Comparison of ENCODE assay signal across 11 cellular contexts in genomic region chr7:151104411-151105235, GRCh38. TPM values are rescaled to one million over a fixed set of nuclear protein-coding genes. Genes with fewer than 3 reads are reported as not detected.
A peak's percentile ranks its signal among the peaks of the same experiment; 100 is the strongest.
DNase-seq lines count a peak whose midpoint lies in the region; ATAC-seq and TF ChIP-seq lines count a peak whose summit lies in the region.
"Had no signal": no experiment of that assay in that cellular context is flagged by ENCODE, and none has a peak within 500 bp of the region (broad histone marks: within the 10 kb centered on the region; RNA-seq: fewer than 3 reads in every experiment).

No MANE protein-coding gene starts in this region.

- H3K4me1 ChIP-seq in SK-N-SH (ENCODE audit: control insufficient read depth in 1 of 2, insufficient read depth in 2 of 2, low read depth in 1 of 2, low read length in 1 of 2) = peaks cover 0 to 12% of the 10 kb centered on the region in 2 experiments; a peak in 1 of 4 replicates

- peaks cover 98% of the 10 kb centered on the region for H4K20me1 ChIP-seq in SK-N-SH (ENCODE audit: insufficient read depth)

- no peaks in the 10 kb centered on the region for H3K27me3 ChIP-seq in SK-N-SH (ENCODE audit: insufficient read depth)

- peak overlapping the region; percentile 29; the same call in 1 of the 2 replicates for H3K4me2 ChIP-seq in SK-N-SH

- peaks cover 0 to 4% of the 10 kb centered on the region in 2 experiments for H3K36me3 ChIP-seq in SK-N-SH (replicated peaks in 1 of 2; ENCODE audit: control insufficient read depth in 1 of 2, insufficient read depth in 2 of 2, low read length in 1 of 2)

- POLR2A ChIA-PET in SK-N-SH (lab: Yijun Ruan, JAX) = no interaction called here

- no peak for TF ChIP-seq EP300 in SK-N-SH (IDR thresholded peaks at IDR 0.05; ENCODE audit: borderline replicate concordance in 1 of 2, low read depth in 1 of 2, low read length in 1 of 2)

- TF ChIP-seq CTCF in SK-N-SH (IDR thresholded peaks at IDR 0.05) (no peak), fibroblast of villous mesenchyme (IDR thresholded peaks at IDR 0.05; ENCODE audit: insufficient read depth, low read depth, low read length) (no peak)

- H3K79me2 ChIP-seq in SK-N-SH (ENCODE audit: insufficient read depth) = peaks cover 94% of the 10 kb centered on the region

- peak overlapping the region in 1 of 2 experiments; percentile 45; a peak in 2 of 4 replicates for H3K27ac ChIP-seq in SK-N-SH (ENCODE audit: low read depth in 2 of 2, low read length in 1 of 2)

- peak; percentile 68 for DNase-seq in AG08396 (ENCODE audit: low spot score)
- DNase-seq in SK-N-SH = no peak
- DNase-seq in fibroblast of villous mesenchyme (ENCODE audit: low read depth) = peak; percentile 63
- no peak for DNase-seq in NCI-H345 (lab: John Stamatoyannopoulos, UW)
- DNase-seq: activated CD4-positive, alpha-beta memory T cell treated with anti-CD3 and anti-CD28 coated beads, Interleukin-2, amount 10 ng/mL, durations not matched to agents 7 days and 5 days; C1 segment of cervical spinal cord; NCI-H1436; stimulated activated naive CD8-positive, alpha-beta T cell treated with anti-CD3 and anti-CD28 coated beads, Interleukin-15, amount 100 ng/mL, for 72 hours; T-helper 1 cell had no signal

- no peaks in the 10 kb centered on the region for H3K9me3 ChIP-seq in SK-N-SH

- no peak overlapping the region for H2AFZ ChIP-seq in SK-N-SH (ENCODE audit: low read depth)

- CTCF ChIA-PET in SK-N-SH (lab: Yijun Ruan, JAX) = interaction anchor here (1.1 to 18.7 kb wide), 4 partner anchors 19 to 64 kb away, joined by 3 to 474 read pairs (median 122); partner anchors contain the start of genes AGAP3, FASTK and TMUB1

- ATAC-seq in GM18909 (IDR thresholded peaks at IDR 0.05; ENCODE audit: poor library complexity, unreplicated experiment) = no peak
- ATAC-seq in HG03108 (IDR thresholded peaks at IDR 0.05; ENCODE audit: unreplicated experiment) = no peak
- ATAC-seq: stimulated activated naive CD8-positive, alpha-beta T cell treated with anti-CD3 and anti-CD28 coated beads, Interleukin-15, amount 100 ng/mL, for 72 hours had no signal

- H3K4me3 ChIP-seq in SK-N-SH (ENCODE audit: low read depth in 2 of 2, low read length in 1 of 2) = no peak overlapping the region
- H3K4me3 ChIP-seq in fibroblast of villous mesenchyme (ENCODE audit: low read depth, low read length) = no peak overlapping the region

- peaks cover 34% of the 10 kb centered on the region for H3F3A ChIP-seq in SK-N-SH (replicated peaks; ENCODE audit: insufficient read depth)

- H3K9ac ChIP-seq in SK-N-SH = no peak overlapping the region

- no peaks in the 10 kb centered on the region for H3K9me2 ChIP-seq in SK-N-SH

- WGBS in SK-N-SH (ENCODE audit: low lambda C conversion rate) = 91% methylated on average over 23 of the region's 23 CpGs

- TF ChIP-seq RAD21 in SK-N-SH (IDR thresholded peaks at IDR 0.05; ENCODE audit: low read length) = no peak

TF ChIP-seq in SK-N-SH, 30 proteins besides CTCF, POLR2A, EP300 and RAD21:
- TF ChIP-seq FOSL2 (IDR thresholded peaks at IDR 0.05; ENCODE audit: borderline replicate concordance, low read depth) (no peak; the same call in 1 of the 2 replicates), TCF12 (IDR thresholded peaks at IDR 0.05) (peak; percentile 20; the same call in 1 of the 2 replicates), CHD2 (IDR thresholded peaks at IDR 0.05; ENCODE audit: low read length, partially characterized antibody) (no peak), NFIC (IDR thresholded peaks at IDR 0.05; ENCODE audit: borderline replicate concordance) (peak; percentile 53; the same call in 1 of the 2 replicates), YY1 (IDR thresholded peaks at IDR 0.05; ENCODE audit: low read depth) (no peak)

RNA-seq across cellular contexts. Expression of gene AGAP3, which starts 18.3 kb away (rescaled TPM):
- 108 and 126 TPM in 2 replicates for polyA plus RNA-seq in SK-N-SH (2012; rRNA removed)
- 61.7 and 84.8 TPM in 2 replicates for polyA plus RNA-seq in SK-N-SH (2012; cell fraction: cytosol; rRNA removed)
- 361 and 701 TPM in 2 replicates for polyA plus RNA-seq in SK-N-SH (2012; cell fraction: nucleus; rRNA removed)
- 59.2 and 83.8 TPM in 2 replicates for total RNA-seq in fibroblast of villous mesenchyme

RNA-seq across cellular contexts. Expression of gene TMUB1, which starts 21.3 kb away (rescaled TPM):
- polyA plus RNA-seq in SK-N-SH (2012; rRNA removed) = 37.8 and 60.6 TPM in 2 replicates
- 21.7 and 37.0 TPM in 2 replicates for polyA plus RNA-seq in SK-N-SH (2012; cell fraction: cytosol; rRNA removed)
- 58.0 and 66.2 TPM in 2 replicates for polyA plus RNA-seq in SK-N-SH (2012; cell fraction: nucleus; rRNA removed)
- total RNA-seq in fibroblast of villous mesenchyme = 17.7 and 21.6 TPM in 2 replicates

RNA-seq across cellular contexts. Expression of gene FASTK, which starts 24.0 kb away (rescaled TPM):
- 125 and 148 TPM in 2 replicates for polyA plus RNA-seq in SK-N-SH (2012; rRNA removed)
- polyA plus RNA-seq in SK-N-SH (2012; cell fraction: cytosol; rRNA removed) = 34.4 and 60.5 TPM in 2 replicates
- polyA plus RNA-seq in SK-N-SH (2012; cell fraction: nucleus; rRNA removed) = 699 and 1,159 TPM in 2 replicates
- total RNA-seq in fibroblast of villous mesenchyme = 87.2 and 103 TPM in 2 replicates

RNA-seq across cellular contexts. Expression of gene SLC4A2, which starts 45.2 kb away (rescaled TPM):
- 123 and 167 TPM in 2 replicates for polyA plus RNA-seq in SK-N-SH (2012; rRNA removed)
- 60.6 and 67.2 TPM in 2 replicates for polyA plus RNA-seq in SK-N-SH (2012; cell fraction: cytosol; rRNA removed)
- polyA plus RNA-seq in SK-N-SH (2012; cell fraction: nucleus; rRNA removed) = 478 and 1,049 TPM in 2 replicates
- 85.5 and 102 TPM in 2 replicates for total RNA-seq in fibroblast of villous mesenchyme

RNA-seq across cellular contexts. Expression of gene CDK5, which starts 46.9 kb away (rescaled TPM):
- polyA plus RNA-seq in SK-N-SH (2012; rRNA removed) = 123 and 125 TPM in 2 replicates
- polyA plus RNA-seq in SK-N-SH (2012; cell fraction: cytosol; rRNA removed) = 97.6 and 104 TPM in 2 replicates
- 77.3 and 91.3 TPM in 2 replicates for polyA plus RNA-seq in SK-N-SH (2012; cell fraction: nucleus; rRNA removed)
- 22.2 and 22.9 TPM in 2 replicates for total RNA-seq in fibroblast of villous mesenchyme

Comparison
In these comparisons a context has a peak if more than half of its experiments do, and no peak if none do; other contexts are left out.
1. DNase-seq: peak in AG08396 (single experiment) and fibroblast of villous mesenchyme (single experiment); none in SK-N-SH (single experiment) and NCI-H345 (single experiment).